18 cellular contexts compared by ENCODE assay signal in the genomic region with DNA sequence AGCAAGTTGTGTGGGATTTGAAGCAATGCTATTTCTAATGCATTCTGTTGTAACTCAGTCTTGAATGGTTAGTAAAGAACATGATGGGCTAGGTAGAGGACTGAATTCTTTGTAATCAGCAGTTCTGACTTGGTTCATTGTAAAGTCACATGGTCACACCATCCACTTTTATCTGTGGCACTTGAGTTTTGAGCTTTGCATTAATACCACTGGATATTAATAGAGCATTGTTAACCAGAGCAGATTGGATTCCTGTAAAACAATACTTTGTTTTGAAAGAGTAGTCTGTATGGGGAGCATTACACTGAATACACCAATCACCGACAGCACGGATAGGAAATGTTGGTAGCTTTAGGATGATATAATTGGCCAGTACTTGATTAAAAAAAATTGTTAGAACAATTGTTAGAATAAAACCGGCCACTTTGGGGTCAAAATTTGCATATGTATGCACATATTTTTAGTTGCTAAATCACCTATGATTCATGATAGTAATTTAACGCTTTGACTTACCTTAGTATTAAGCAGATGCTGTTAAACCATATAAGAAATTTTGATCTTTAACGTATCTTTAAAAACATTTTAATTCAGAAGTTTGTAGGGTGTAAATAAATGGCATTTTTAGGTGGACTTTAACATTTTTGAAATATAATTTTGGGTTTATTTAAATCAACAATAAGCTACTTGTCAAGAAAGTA.
"Had no signal": no experiment of that assay in that cellular context is flagged by ENCODE, and none has a peak within 500 bp of the region (broad histone marks: within the 10 kb centered on the region; RNA-seq: fewer than 3 reads in every experiment).

No MANE protein-coding gene starts in this region.

- H3K9me3 ChIP-seq: thyroid gland had no signal

- DNase-seq: activated CD4-positive, alpha-beta T cell treated with anti-CD3 and anti-CD28 coated beads for 1 hour; activated CD4-positive, alpha-beta T cell treated with anti-CD3 and anti-CD28 coated beads, Interleukin-2, amount 50 U/mL, for 48 hours; activated gamma-delta T cell; activated T-cell treated with anti-CD3 and anti-CD28 coated beads, Interleukin-2, amount 50 U/mL, for 48 hours; brain microvascular endothelial cell; naive B cell; sigmoid colon; stimulated activated CD4-positive, alpha-beta T cell treated with anti-CD3 and anti-CD28 coated beads, Interleukin-12 subunit alpha, Interleukin-12 subunit beta, amount 100 ng/mL, for 4 hours; stimulated activated CD4-positive, alpha-beta T cell treated with anti-CD3 and anti-CD28 coated beads, Interleukin-4, amount 100 ng/mL, for 1 hour; stimulated activated CD8-positive, alpha-beta memory T cell treated with anti-CD3 and anti-CD28 coated beads, Interleukin-4, amount 100 ng/mL, for 48 hours; stimulated activated naive CD8-positive, alpha-beta T cell treated with anti-CD3 and anti-CD28 coated beads, Interleukin-15, amount 100 ng/mL, for 72 hours; SW 1271; thyroid gland had no signal

- H3K27me3 ChIP-seq: brain microvascular endothelial cell, sigmoid colon, thyroid gland had no signal

- H3K4me3 Mint-ChIP-seq: activated naive CD8-positive, alpha-beta T cell; mesothelial cell of epicardium; naive B cell; stimulated activated naive CD8-positive, alpha-beta T cell treated with anti-CD3 and anti-CD28 coated beads, Interleukin-15, amount 100 ng/mL, for 72 hours; T-helper 2 cell treated with Interferon-gamma antibody and Interleukin-4, amounts not matched to agents 5 μg/mL and 100 μg/mL, for 36 hours had no signal

- H3K27ac ChIP-seq: brain microvascular endothelial cell, parathyroid adenoma, thyroid gland had no signal

- H3K4me3 ChIP-seq: sigmoid colon, thyroid gland had no signal

- H3K4me1 ChIP-seq: parathyroid adenoma, thyroid gland had no signal

- H3K36me3 ChIP-seq: brain microvascular endothelial cell, sigmoid colon, thyroid gland had no signal

- ATAC-seq: esophagus mucosa; stimulated activated naive CD8-positive, alpha-beta T cell treated with anti-CD3 and anti-CD28 coated beads, Interleukin-15, amount 100 ng/mL, for 72 hours had no signal

- H3K27ac Mint-ChIP-seq: activated naive CD8-positive, alpha-beta T cell; mesothelial cell of epicardium; naive B cell; stimulated activated naive CD8-positive, alpha-beta T cell treated with anti-CD3 and anti-CD28 coated beads, Interleukin-15, amount 100 ng/mL, for 72 hours; T-helper 2 cell treated with Interferon-gamma antibody and Interleukin-4, amounts not matched to agents 5 μg/mL and 100 μg/mL, for 36 hours had no signal

- H3K4me1 Mint-ChIP-seq: mesothelial cell of epicardium; stimulated activated naive CD8-positive, alpha-beta T cell treated with anti-CD3 and anti-CD28 coated beads, Interleukin-15, amount 100 ng/mL, for 72 hours had no signal

- H3K27me3 Mint-ChIP-seq: activated naive CD8-positive, alpha-beta T cell; naive B cell; stimulated activated naive CD8-positive, alpha-beta T cell treated with anti-CD3 and anti-CD28 coated beads, Interleukin-15, amount 100 ng/mL, for 72 hours had no signal
